ENCODE assay signal across 8 cellular contexts in genomic region chr9:108565651-108566378, GRCh38.
A peak's percentile ranks its signal among the peaks of the same experiment; 100 is the strongest.
DNase-seq lines count a peak whose midpoint lies in the region; ATAC-seq and TF ChIP-seq lines count a peak whose summit lies in the region.

No MANE protein-coding gene starts in this region.

- no peaks in the 10 kb centered on the region for H3K27me3 ChIP-seq in HL-60 (ENCODE audit: insufficient read depth, poor library complexity, severe bottlenecking)
- H3K27me3 ChIP-seq in brain microvascular endothelial cell (replicated peaks), result no peaks in the 10 kb centered on the region

- H3K36me3 ChIP-seq in brain microvascular endothelial cell (replicated peaks), result no peaks in the 10 kb centered on the region

- H3K27ac ChIP-seq in HL-60 (replicated peaks) (no peak overlapping the region), brain microvascular endothelial cell (no peak overlapping the region)

- no peak overlapping the region for H3K4me3 ChIP-seq in HL-60 (replicated peaks; ENCODE audit: insufficient read depth, low read length)
- no peak overlapping the region for H3K4me3 ChIP-seq in brain microvascular endothelial cell (ENCODE audit: low read depth, low read length)

- in situ Hi-C loops in brain microvascular endothelial cell (cut with HindIII; ENCODE audit: low pct_ligation_motif_present, low sequenced_read_pairs), result no loop called here

- DNase-seq in DMS53 (lab: John Stamatoyannopoulos, UW), result peak; percentile 87
- peak; percentile 25 to 38 for DNase-seq in HL-60 (ENCODE audit: low read depth in 1 of 2, low spot score in 1 of 2)
- peak; percentile 92 for DNase-seq in NCI-H748 (lab: John Stamatoyannopoulos, UW; ENCODE audit: unreplicated experiment)
- DNase-seq in brain microvascular endothelial cell, result peak; percentile 45
- peak; percentile 83 for DNase-seq in iPS-NIHi11 (ENCODE audit: low spot score)
- peak; percentile 74 for DNase-seq in smooth muscle cell of the brain vasculature (ENCODE audit: low read depth, low spot score)
- no peak for DNase-seq in stimulated activated naive CD4-positive, alpha-beta T cell (lab: John Stamatoyannopoulos, UW)

- ATAC-seq in GM19455 (IDR thresholded peaks at IDR 0.05; ENCODE audit: unreplicated experiment), result peak; percentile 72

- peak; percentile 84 for TF ChIP-seq CTCF in HL-60 (IDR thresholded peaks at IDR 0.05; ENCODE audit: insufficient read depth, low read length)
- peak; percentile 90 for TF ChIP-seq CTCF in brain microvascular endothelial cell (IDR thresholded peaks at IDR 0.05; ENCODE audit: low read depth, low read length, missing control alignments)

Comparison
In these comparisons a context has a peak if more than half of its experiments do, and no peak if none do; other contexts are left out.
1. DNase-seq: peak in DMS53 (single experiment), HL-60 (2 of 2), NCI-H748 (single experiment), brain microvascular endothelial cell (single experiment), iPS-NIHi11 (single experiment) and smooth muscle cell of the brain vasculature (single experiment); none in stimulated activated naive CD4-positive, alpha-beta T cell (0 of 6).